ENCODE assay signal across 21 cellular contexts in genomic region chr6:40293824-40294188, GRCh38.
DNase-seq lines count a peak whose midpoint lies in the region; ATAC-seq, FAIRE-seq and TF ChIP-seq lines count a peak whose summit lies in the region.
"Had no signal": no experiment of that assay in that cellular context is flagged by ENCODE, and none has a peak within 500 bp of the region (broad histone marks: within the 10 kb centered on the region; RNA-seq: fewer than 3 reads in every experiment).

No MANE protein-coding gene starts in this region.

- no peak overlapping the region for H3K4me3 Mint-ChIP-seq in Caco-2 (ENCODE audit: unreplicated experiment)
- no peak overlapping the region for H3K4me3 Mint-ChIP-seq in nephron progenitor cell
- H3K4me3 Mint-ChIP-seq: CD4-positive, alpha-beta memory T cell had no signal

- H2AFZ ChIP-seq in H1 (ENCODE audit: low read length), result 0 out of 2 replicates have a peak overlapping the region, but pooled peaks have one; percentile 26

- POLR2A ChIA-PET in Caco-2 (lab: Charles Lee), result no interaction called here
- POLR2A ChIA-PET in H1 (lab: Charles Lee; ENCODE audit: partially characterized antibody), result no interaction called here

- 80% methylated on average over 6 of the region's 6 CpGs; no CpG with 5 or more reads in 1 of the 2 experiments for WGBS in H1 (ENCODE audit: extremely low coverage in 1 of 2, insufficient coverage in 1 of 2, insufficient read length in 1 of 2, insufficient replicate concordance in 2 of 2, low coverage in 1 of 2, low lambda C conversion rate in 2 of 2, missing lambda C conversion rate in 1 of 2), 2 experiments

- H3K4me2 ChIP-seq in H1 (ENCODE audit: insufficient read depth in 1 of 2, low read depth in 2 of 2, low read length in 2 of 2), result no peak overlapping the region
- H3K4me2 ChIP-seq: A549, BLaER1 had no signal

- no peak overlapping the region for H2BK120ac ChIP-seq in H1 (replicated peaks; ENCODE audit: low read depth, low read length)

- no peak overlapping the region for H3K9ac ChIP-seq in H1 (replicated peaks in 1 of 4; ENCODE audit: extremely low read depth in 1 of 4, low read depth in 3 of 4, low read length in 3 of 4)
- H3K9ac ChIP-seq: BLaER1 had no signal

- H2BK20ac ChIP-seq in H1 (ENCODE audit: low read length), result peak overlapping the region; percentile 6; the same call in 1 of the 2 replicates

- peak overlapping the region; percentile 71; the same call in 1 of the 2 replicates for H2BK5ac ChIP-seq in H1 (ENCODE audit: low read depth, low read length)

- peak in 1 of 2 experiments; percentile 14 for TF ChIP-seq CTCF in Caco-2 (IDR thresholded peaks at IDR 0.05; ENCODE audit: insufficient read depth in 1 of 2, low read depth in 1 of 2, low read length in 1 of 2, severe bottlenecking in 1 of 2, unreplicated experiment in 1 of 2)
- TF ChIP-seq CTCF in H1 (IDR thresholded peaks at IDR 0.05; ENCODE audit: control extremely low read depth in 1 of 3, insufficient read depth in 1 of 3, low read depth in 1 of 3, low read length in 3 of 3), result no peak
- no peak for TF ChIP-seq CTCF in nephron progenitor cell (IDR thresholded peaks at IDR 0.05)

- no peak for FAIRE-seq in H1 (lab: Jason Lieb, UNC)
- FAIRE-seq: A549, RCC 7860 had no signal

- BruUV-seq in Caco-2 (replicated peaks; lab: Mats Ljungman, UMichigan), result no TSS peak

- H3K9me3 Mint-ChIP-seq in Caco-2 (ENCODE audit: unreplicated experiment) (no peaks in the 10 kb centered on the region), nephron progenitor cell (peaks cover 22% of the 10 kb centered on the region)

- H3K27ac Mint-ChIP-seq in Caco-2 (ENCODE audit: unreplicated experiment) (no peak overlapping the region), nephron progenitor cell (peak overlapping the region; percentile 9)
- H3K27ac Mint-ChIP-seq: CD4-positive, alpha-beta memory T cell had no signal

- peaks cover 3% of the 10 kb centered on the region; the same call in 1 of the 2 replicates for H3K23me2 ChIP-seq in H1 (ENCODE audit: low read depth, low read length)

- no peak for TF ChIP-seq POLR2A in H1 (IDR thresholded peaks at IDR 0.05; ENCODE audit: control extremely low read depth in 1 of 2, low read depth in 2 of 2, low read length in 2 of 2)

- peak overlapping the region; percentile 64; the same call in 1 of the 2 replicates for H2BK12ac ChIP-seq in H1 (ENCODE audit: low read depth, low read length)

- no peak overlapping the region for H3K27ac ChIP-seq in H1 (ENCODE audit: low read depth, low read length)
- no peak overlapping the region for H3K27ac ChIP-seq in effector memory CD4-positive, alpha-beta T cell (ENCODE audit: insufficient read depth, low read length, poor library complexity, severe bottlenecking)
- H3K27ac ChIP-seq: A549, BLaER1 had no signal

- H3K9me3 ChIP-seq in Caco-2 (no peaks in the 10 kb centered on the region; the same call in 1 of the 2 replicates), H1 (ENCODE audit: insufficient read depth in 2 of 2, low read depth in 1 of 2, low read length in 1 of 2) (0 out of 4 replicates have a peak, but pooled peaks cover 0 to 4% of the 10 kb centered on the region in 2 experiments)
- H3K9me3 ChIP-seq in effector memory CD4-positive, alpha-beta T cell (ENCODE audit: control insufficient read depth, low read length), result no peaks in the 10 kb centered on the region
- H3K9me3 ChIP-seq: A549 had no signal

- no peak overlapping the region; the same call in 1 of the 2 replicates for H2AK5ac ChIP-seq in H1 (ENCODE audit: low read depth, low read length)

- TF ChIP-seq RAD21 in H1 (IDR thresholded peaks at IDR 0.05 in 1 of 2, conservative IDR thresholded peaks at IDR 0.05 in 1 of 2; ENCODE audit: low read depth in 2 of 2, low read length in 2 of 2), result peak in 1 of 2 experiments; percentile 19; a peak in 3 of 4 replicates

- no peak overlapping the region for H3K4ac ChIP-seq in H1 (replicated peaks; ENCODE audit: insufficient read length, low read depth, low read length)

- H3K4me3 ChIP-seq in Caco-2 (ENCODE audit: low read depth, low read length) (no peak overlapping the region), H1 (ENCODE audit: extremely low read depth in 1 of 4, insufficient read depth in 2 of 4, low read depth in 3 of 4, low read length in 4 of 4) (no peak overlapping the region)
- H3K4me3 ChIP-seq in effector memory CD4-positive, alpha-beta T cell (ENCODE audit: insufficient read depth, low read depth, low read length, poor library complexity, severe bottlenecking), result no peak overlapping the region
- H3K4me3 ChIP-seq: A549, BLaER1 had no signal

- no peaks in the 10 kb centered on the region for H3K4me1 Mint-ChIP-seq in Caco-2 (ENCODE audit: low read depth, unreplicated experiment)
- H3K4me1 Mint-ChIP-seq in nephron progenitor cell, result peaks cover 17% of the 10 kb centered on the region
- H3K4me1 Mint-ChIP-seq: CD4-positive, alpha-beta memory T cell had no signal

- H3K23ac ChIP-seq in H1 (ENCODE audit: insufficient read length), result no peak overlapping the region

- no peak overlapping the region; the same call in 1 of the 2 replicates for H2BK15ac ChIP-seq in H1 (ENCODE audit: low read length)

- H3K4me1 ChIP-seq in Caco-2, result no peaks in the 10 kb centered on the region
- peaks cover 2 to 15% (median 11%) of the 10 kb centered on the region in 4 experiments for H3K4me1 ChIP-seq in H1 (replicated peaks in 1 of 4; ENCODE audit: control insufficient read depth in 3 of 4, insufficient read depth in 4 of 4, low read length in 3 of 4)
- no peaks in the 10 kb centered on the region for H3K4me1 ChIP-seq in effector memory CD4-positive, alpha-beta T cell (ENCODE audit: control insufficient read depth, insufficient read depth, low read length, poor library complexity, severe bottlenecking)
- H3K4me1 ChIP-seq: A549, BLaER1 had no signal

- no peak overlapping the region for H4K8ac ChIP-seq in H1 (ENCODE audit: extremely low read depth, insufficient read depth, low read length)

- H3K36me3 Mint-ChIP-seq in Caco-2 (ENCODE audit: insufficient read depth, unreplicated experiment) (no peaks in the 10 kb centered on the region), nephron progenitor cell (ENCODE audit: low read depth) (no peaks in the 10 kb centered on the region)
- H3K36me3 Mint-ChIP-seq: CD4-positive, alpha-beta memory T cell had no signal

- no peaks in the 10 kb centered on the region for H4K20me1 ChIP-seq in H1 (replicated peaks in 1 of 2; ENCODE audit: control insufficient read depth in 1 of 2, insufficient read depth in 2 of 2, low read length in 2 of 2)
- H4K20me1 ChIP-seq: BLaER1 had no signal

- no peaks in the 10 kb centered on the region for H3K79me1 ChIP-seq in H1 (ENCODE audit: low read depth, low read length)

- H4K91ac ChIP-seq in H1 (replicated peaks; ENCODE audit: insufficient read length, low read length), result no peak overlapping the region

- peak; percentile 5 to 39 for DNase-seq in Caco-2
- peak; percentile 42 for DNase-seq in NCI-H2227 (lab: John Stamatoyannopoulos, UW; ENCODE audit: unreplicated experiment)
- peak in 1 of 2 experiments; percentile 51 for DNase-seq in H1 (ENCODE audit: low read depth in 1 of 2, low spot score in 2 of 2)
- DNase-seq in nephron progenitor cell, result no peak
- no peak for DNase-seq in cerebellum (ENCODE audit: low spot score)
- no peak for DNase-seq in effector memory CD4-positive, alpha-beta T cell
- DNase-seq: Calu3; CD4-positive, alpha-beta memory T cell; HCEC 1CT; KG1; MV-4-11; NCI-H187 treated with DMSO at 0.1 percent for 48 hours; NCI-H446; NCI-H526 treated with DMSO at 0.1 percent for 48 hours; NK-92 treated with Interleukin-12 subunit alpha and Interleukin-12 subunit beta, amount 100 ng/mL, for 24 hours; SW 1271 had no signal

- CTCF ChIA-PET in Caco-2 (lab: Charles Lee), result no interaction called here
- CTCF ChIA-PET in H1 (lab: Charles Lee; ENCODE audit: partially characterized antibody), result interaction anchor here (0.8 to 2.7 kb wide), 8 partner anchors 9 to 315 kb away, joined by 3 to 16 read pairs (median 4); no protein-coding TSS in a partner anchor

- no peaks in the 10 kb centered on the region for H3K79me2 ChIP-seq in H1 (ENCODE audit: control insufficient read depth in 1 of 2, insufficient read depth in 2 of 2, low read length in 2 of 2)

- H4K5ac ChIP-seq in H1 (ENCODE audit: insufficient read length, low read depth, low read length), result no peak overlapping the region

- ATAC-seq in HG03378 (IDR thresholded peaks at IDR 0.05; ENCODE audit: unreplicated experiment), result no peak
- ATAC-seq: A549, Right ventricle myocardium inferior had no signal

- no peak overlapping the region for H3K18ac ChIP-seq in H1 (ENCODE audit: extremely low read depth, low read length)

- intact Hi-C loops in Caco-2 (cut with micrococcal nuclease; ENCODE audit: unreplicated experiment), result no loop called here

- H3K27me3 Mint-ChIP-seq in Caco-2 (ENCODE audit: insufficient read depth, unreplicated experiment) (peaks cover 12% of the 10 kb centered on the region), nephron progenitor cell (ENCODE audit: low read depth, poor library complexity) (peaks cover 14% of the 10 kb centered on the region)

- H3K14ac ChIP-seq in H1 (ENCODE audit: insufficient read length), result no peak overlapping the region

- TF ChIP-seq EP300 in H1 (IDR thresholded peaks at IDR 0.05; ENCODE audit: borderline replicate concordance in 1 of 2, low read depth in 2 of 2, low read length in 2 of 2), result no peak

- H3K27me3 ChIP-seq in Caco-2 (replicated peaks; ENCODE audit: control insufficient read depth, insufficient read depth, low read length), result no peaks in the 10 kb centered on the region
- no peaks in the 10 kb centered on the region for H3K27me3 ChIP-seq in H1 (replicated peaks in 1 of 4; ENCODE audit: control insufficient read depth in 3 of 4, extremely low read depth in 1 of 4, insufficient read depth in 3 of 4, low read length in 3 of 4)
- H3K27me3 ChIP-seq in effector memory CD4-positive, alpha-beta T cell (replicated peaks; ENCODE audit: control insufficient read depth, insufficient read depth, low read length, poor library complexity, severe bottlenecking), result peaks cover 4% of the 10 kb centered on the region
- H3K27me3 ChIP-seq: BLaER1 had no signal

- H3K36me3 ChIP-seq in Caco-2 (ENCODE audit: control insufficient read depth, insufficient read depth, low read length) (no peaks in the 10 kb centered on the region; the same call in 1 of the 2 replicates), H1 (ENCODE audit: control insufficient read depth in 2 of 4, insufficient read depth in 4 of 4, low read length in 3 of 4) (no peaks in the 10 kb centered on the region)
- no peaks in the 10 kb centered on the region for H3K36me3 ChIP-seq in effector memory CD4-positive, alpha-beta T cell (ENCODE audit: control insufficient read depth, insufficient read depth, low read length)
- H3K36me3 ChIP-seq: BLaER1 had no signal

- H3K56ac ChIP-seq in H1 (replicated peaks; ENCODE audit: insufficient read length, low read depth, low read length), result no peak overlapping the region

TF ChIP-seq in H1, 55 proteins besides CTCF, POLR2A, EP300 and RAD21 (continues in another document):
- TF ChIP-seq FOSL1 (IDR thresholded peaks at IDR 0.05; ENCODE audit: insufficient read depth, low read depth, low read length) (no peak), CBX5 (IDR thresholded peaks at IDR 0.05; ENCODE audit: low read depth, low read length) (no peak), YY1 (IDR thresholded peaks at IDR 0.05; ENCODE audit: low read depth, low read length) (no peak), SIX5 (IDR thresholded peaks at IDR 0.05; ENCODE audit: low read depth, low read length) (no peak), EZH2 (IDR thresholded peaks at IDR 0.05; ENCODE audit: low read depth, low read length, severe bottlenecking) (no peak)

Comparison
In these comparisons a context has a peak if more than half of its experiments do, and no peak if none do; other contexts are left out.
1. DNase-seq: peak in Caco-2 (2 of 2) and NCI-H2227 (single experiment); none in nephron progenitor cell (single experiment), cerebellum (single experiment) and effector memory CD4-positive, alpha-beta T cell (0 of 3).